10 cellular contexts compared by ENCODE assay signal in the genomic region with DNA sequence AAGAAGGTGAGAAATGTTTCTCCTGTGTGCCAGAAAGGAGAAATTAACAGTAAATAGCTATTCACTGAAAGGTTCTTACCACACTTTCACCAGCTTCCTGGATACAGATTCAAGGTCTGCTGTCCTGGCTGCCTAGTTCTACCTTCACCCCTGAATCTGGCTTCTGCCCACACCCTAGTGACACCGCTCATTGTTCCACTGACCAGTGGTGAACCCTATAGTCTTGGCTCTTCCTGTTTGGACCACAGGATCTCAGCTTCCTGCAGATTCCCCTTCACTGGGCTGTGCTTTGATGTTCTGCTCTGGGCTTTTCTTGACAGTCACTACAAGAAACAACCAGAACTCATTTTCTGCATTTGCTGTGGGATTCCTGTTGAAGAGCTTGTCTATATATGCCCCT.
"Had no signal": no experiment of that assay in that cellular context is flagged by ENCODE, and none has a peak within 500 bp of the region (broad histone marks: within the 10 kb centered on the region; RNA-seq: fewer than 3 reads in every experiment).

No MANE protein-coding gene starts in this region.

- H3K27ac ChIP-seq: epithelial cell of prostate, skin epidermis, thyroid gland had no signal

- H3K36me3 ChIP-seq: thyroid gland had no signal

- H3K4me3 ChIP-seq: skin epidermis, thyroid gland had no signal

- DNase-seq: activated CD4-positive, alpha-beta T cell treated with anti-CD3 and anti-CD28 coated beads, Interleukin-2, amount 50 U/mL, for 1 hour; activated gamma-delta T cell; activated T-cell treated with anti-CD3 and anti-CD28 coated beads, Interleukin-2, amount 50 U/mL, for 1 hour; hippocampal formation; kidney glomerular epithelial cell; mesenchymal stem cell; occipital lobe; thyroid gland had no signal

- H3K27me3 ChIP-seq: thyroid gland had no signal

- H3K9me3 ChIP-seq: thyroid gland had no signal
